ENCODE assay signal across 20 cellular contexts in genomic region chr19:1962674-1963073, GRCh38.
"Had no signal": no experiment of that assay in that cellular context is flagged by ENCODE, and none has a peak within 500 bp of the region (broad histone marks: within the 10 kb centered on the region; RNA-seq: fewer than 3 reads in every experiment).

No MANE protein-coding gene starts in this region.

- H3K4me3 ChIP-seq: coronary artery, heart left ventricle, mucosa of descending colon, right atrium auricular region, stomach, thoracic aorta, transverse colon had no signal

- H3K9me3 ChIP-seq: heart left ventricle, mucosa of descending colon, right atrium auricular region, stomach, thoracic aorta, transverse colon had no signal

- ATAC-seq: heart left ventricle; left lobe of liver; mucosa of descending colon; naive thymus-derived CD8-positive, alpha-beta T cell had no signal

- DNase-seq: effector CD4-positive, alpha-beta T cell; endodermal cell; erythroblast; foreskin melanocyte; heart left ventricle; hippocampal formation; mammary epithelial cell; mucosa of descending colon; naive thymus-derived CD8-positive, alpha-beta T cell; small intestine; stimulated activated CD4-positive, alpha-beta T cell treated with anti-CD3 and anti-CD28 coated beads, Interleukin-12 subunit alpha, Interleukin-12 subunit beta, amount 100 ng/mL, for 4 hours; stimulated activated naive CD4-positive, alpha-beta T cell; stomach; transverse colon had no signal

- H3K27ac ChIP-seq: coronary artery, heart left ventricle, right atrium auricular region, stomach, thoracic aorta, transverse colon had no signal

- FAIRE-seq: endothelial cell of umbilical vein, islet of Langerhans, small intestine had no signal

- H3K36me3 ChIP-seq: right atrium auricular region, transverse colon had no signal

- H3K4me1 ChIP-seq: right atrium auricular region, transverse colon had no signal

- H3K27me3 ChIP-seq: heart left ventricle, right atrium auricular region, stomach, transverse colon had no signal
